31 cellular contexts compared by ENCODE assay signal in the genomic region with DNA sequence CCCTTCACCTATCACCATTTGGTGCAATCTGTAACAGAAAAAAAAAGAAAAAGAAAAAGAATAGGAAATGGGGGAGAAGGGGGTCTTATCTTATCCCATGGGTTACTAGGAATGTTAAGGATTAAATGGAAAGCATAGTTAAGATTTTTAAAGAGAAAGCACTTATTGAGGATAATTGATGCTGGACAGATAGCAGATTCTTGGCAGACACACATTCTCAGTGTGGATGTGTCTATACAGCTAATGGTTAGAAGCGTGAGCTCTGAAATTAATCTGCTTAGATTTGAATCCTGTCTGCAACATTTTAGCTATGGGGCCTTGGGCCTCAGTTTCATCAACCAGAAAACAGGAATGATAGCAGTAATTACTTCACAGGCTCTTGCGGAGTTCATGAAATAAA.
DNase-seq lines count a peak whose midpoint lies in the region; ATAC-seq and TF ChIP-seq lines count a peak whose summit lies in the region.
"Had no signal": no experiment of that assay in that cellular context is flagged by ENCODE, and none has a peak within 500 bp of the region (broad histone marks: within the 10 kb centered on the region; RNA-seq: fewer than 3 reads in every experiment).

No MANE protein-coding gene starts in this region.

- no peak overlapping the region for H2BK120ac ChIP-seq in mesendoderm (ENCODE audit: low read depth, low read length)

- peaks cover 86% of the 10 kb centered on the region for H3K79me2 ChIP-seq in mesendoderm (ENCODE audit: control insufficient read depth, insufficient read depth, low read length)

- H3K27me3 ChIP-seq in mesendoderm (ENCODE audit: insufficient read depth, low read length, poor library complexity): no peaks in the 10 kb centered on the region
- H3K27me3 ChIP-seq: esophagus squamous epithelium, gastrocnemius medialis, neural progenitor cell, right atrium auricular region, SJCRH30, spleen, upper lobe of left lung had no signal

- H3K23ac ChIP-seq in mesendoderm (ENCODE audit: low read length): no peak overlapping the region

- no peak overlapping the region for H3K56ac ChIP-seq in mesendoderm (ENCODE audit: low read length)

- no peak overlapping the region for H3K4ac ChIP-seq in mesendoderm (ENCODE audit: low read depth, low read length)

- DNase-seq in natural killer cell (no peak), mesendoderm (peak; percentile 65), GM10266 (ENCODE audit: extremely low spot score) (no peak), progenitor cell of endocrine pancreas (ENCODE audit: low spot score, unreplicated experiment) (no peak)
- no peak for DNase-seq in natural killer cell treated with Interleukin-12 subunit alpha and Interleukin-12 subunit beta and Interleukin-15 and Interleukin-18, amount 100 ng/mL, for 72 hours (ENCODE audit: low spot score)
- DNase-seq: activated CD4-positive, alpha-beta T cell treated with anti-CD3 and anti-CD28 coated beads for 1 hour; activated CD8-positive, alpha-beta T cell treated with anti-CD3 and anti-CD28 coated beads for 36 hours; activated effector memory CD4-positive, alpha-beta T cell treated with anti-CD3 and anti-CD28 coated beads, Interleukin-2, amount 50 U/mL, for 16 hours; amygdala; cortex of kidney; esophagus squamous epithelium; gastrocnemius medialis; HFFc6; Kasumi-1; left ventricle myocardium superior; MV-4-11; NCI-H1436 treated with DMSO at 0.1 percent for 48 hours; NCI-H2107; NCI-H748 treated with DMSO at 0.1 percent for 48 hours; spleen; stimulated activated CD4-positive, alpha-beta T cell treated with anti-CD3 and anti-CD28 coated beads, Interleukin-2, amount 100 ng/mL, for 48 hours; substantia nigra; T-cell; upper lobe of left lung had no signal

- ATAC-seq in natural killer cell (no peak), GM18511 (IDR thresholded peaks at IDR 0.05; ENCODE audit: unreplicated experiment) (no peak)
- ATAC-seq in natural killer cell treated with Interleukin-12 subunit alpha and Interleukin-12 subunit beta and Interleukin-15 and Interleukin-18, amount 100 ng/mL, for 72 hours: no peak
- ATAC-seq: activated CD8-positive, alpha-beta T cell treated with anti-CD3 and anti-CD28 coated beads for 36 hours; gastrocnemius medialis; HepG2; T-cell had no signal

- intact Hi-C loops in natural killer cell (cut with micrococcal nuclease): no loop called here

- H3K27ac ChIP-seq in angular gyrus (ENCODE audit: low read depth, low read length) (peak overlapping the region; percentile 35), mesendoderm (ENCODE audit: low read depth, low read length) (no peak overlapping the region)
- H3K27ac ChIP-seq: esophagus squamous epithelium, neural progenitor cell, parathyroid adenoma, right atrium auricular region, SJCRH30, upper lobe of left lung had no signal

- H3K4me3 ChIP-seq in mesendoderm (ENCODE audit: low read length): no peak overlapping the region
- H3K4me3 ChIP-seq: esophagus squamous epithelium, gastrocnemius medialis, neural progenitor cell, right atrium auricular region, SJCRH30, spleen, upper lobe of left lung had no signal

- TF ChIP-seq CTCF in natural killer cell (IDR thresholded peaks at IDR 0.05) (no peak), GM10266 (IDR thresholded peaks at IDR 0.05; ENCODE audit: control insufficient read depth, insufficient read depth, low read depth, missing control alignments) (no peak), progenitor cell of endocrine pancreas (IDR thresholded peaks at IDR 0.05; ENCODE audit: unreplicated experiment) (no peak)

- peaks cover 36% of the 10 kb centered on the region for H3K4me1 ChIP-seq in mesendoderm (ENCODE audit: control insufficient read depth, low read depth, low read length)

- no peak overlapping the region for H3K18ac ChIP-seq in mesendoderm (ENCODE audit: low read length)

- no peak overlapping the region for H3K9ac ChIP-seq in mesendoderm (ENCODE audit: low read length)
- H3K9ac ChIP-seq: neural progenitor cell, parathyroid adenoma had no signal

- H3K9me3 Mint-ChIP-seq in natural killer cell: no peaks in the 10 kb centered on the region
- H3K9me3 Mint-ChIP-seq in natural killer cell treated with Interleukin-12 subunit alpha and Interleukin-12 subunit beta and Interleukin-15 and Interleukin-18, amount 100 ng/mL, for 72 hours: no peaks in the 10 kb centered on the region
- H3K9me3 Mint-ChIP-seq in progenitor cell of endocrine pancreas (ENCODE audit: low read depth): no peaks in the 10 kb centered on the region
- H3K9me3 Mint-ChIP-seq: activated CD8-positive, alpha-beta T cell treated with anti-CD3 and anti-CD28 coated beads for 36 hours; HFFc6; neural progenitor cell; T-cell had no signal

- no peak overlapping the region for H2BK5ac ChIP-seq in mesendoderm (ENCODE audit: low read length)

- H4K5ac ChIP-seq in mesendoderm (ENCODE audit: low read length): no peak overlapping the region

- H3K36me3 Mint-ChIP-seq in natural killer cell (no peaks in the 10 kb centered on the region), progenitor cell of endocrine pancreas (ENCODE audit: insufficient read depth) (peaks cover 2% of the 10 kb centered on the region)
- no peaks in the 10 kb centered on the region for H3K36me3 Mint-ChIP-seq in natural killer cell treated with Interleukin-12 subunit alpha and Interleukin-12 subunit beta and Interleukin-15 and Interleukin-18, amount 100 ng/mL, for 72 hours

- H2AK5ac ChIP-seq in mesendoderm (ENCODE audit: low read length): no peak overlapping the region

- no CpG with 5 or more reads among the region's 2 CpGs for WGBS in mesendoderm (ENCODE audit: extremely low coverage, insufficient coverage, low lambda C conversion rate)

- H3K27me3 Mint-ChIP-seq in natural killer cell (ENCODE audit: low read depth in 2 of 2): no peaks in the 10 kb centered on the region
- H3K27me3 Mint-ChIP-seq in natural killer cell treated with Interleukin-12 subunit alpha and Interleukin-12 subunit beta and Interleukin-15 and Interleukin-18, amount 100 ng/mL, for 72 hours: no peaks in the 10 kb centered on the region
- H3K27me3 Mint-ChIP-seq in progenitor cell of endocrine pancreas: no peaks in the 10 kb centered on the region
- H3K27me3 Mint-ChIP-seq: activated CD8-positive, alpha-beta T cell treated with anti-CD3 and anti-CD28 coated beads for 36 hours; T-cell had no signal

- H3K4me2 ChIP-seq in mesendoderm (ENCODE audit: low read length): no peak overlapping the region
- H3K4me2 ChIP-seq: neural progenitor cell had no signal

- H4K8ac ChIP-seq in mesendoderm (ENCODE audit: low read depth, low read length): no peak overlapping the region

- H3K4me3 Mint-ChIP-seq in natural killer cell (no peak overlapping the region), progenitor cell of endocrine pancreas (ENCODE audit: low read depth) (no peak overlapping the region)
- no peak overlapping the region for H3K4me3 Mint-ChIP-seq in natural killer cell treated with Interleukin-12 subunit alpha and Interleukin-12 subunit beta and Interleukin-15 and Interleukin-18, amount 100 ng/mL, for 72 hours
- H3K4me3 Mint-ChIP-seq: activated CD8-positive, alpha-beta T cell treated with anti-CD3 and anti-CD28 coated beads for 36 hours; HFFc6; neural progenitor cell; T-cell had no signal

- peaks cover 83 to 89% of the 10 kb centered on the region in 2 donors for H3K4me1 Mint-ChIP-seq in natural killer cell
- peaks cover 47 to 62% of the 10 kb centered on the region in 2 donors for H3K4me1 Mint-ChIP-seq in natural killer cell treated with Interleukin-12 subunit alpha and Interleukin-12 subunit beta and Interleukin-15 and Interleukin-18, amount 100 ng/mL, for 72 hours (ENCODE audit: low read depth in 2 of 2)
- H3K4me1 Mint-ChIP-seq in progenitor cell of endocrine pancreas (ENCODE audit: low read depth): peaks cover 65% of the 10 kb centered on the region

- peaks cover 57% of the 10 kb centered on the region for H3K79me1 ChIP-seq in mesendoderm (ENCODE audit: low read length)

- no peaks in the 10 kb centered on the region for H3K36me3 ChIP-seq in mesendoderm (ENCODE audit: control insufficient read depth, insufficient read depth, low read length)
- H3K36me3 ChIP-seq: esophagus squamous epithelium, gastrocnemius medialis, neural progenitor cell, right atrium auricular region, SJCRH30, spleen, upper lobe of left lung had no signal

- H3K27ac Mint-ChIP-seq in natural killer cell (peak overlapping the region; percentile 81), progenitor cell of endocrine pancreas (no peak overlapping the region)
- H3K27ac Mint-ChIP-seq in natural killer cell treated with Interleukin-12 subunit alpha and Interleukin-12 subunit beta and Interleukin-15 and Interleukin-18, amount 100 ng/mL, for 72 hours: peak overlapping the region in 1 of 2 donors; percentile 80
- H3K27ac Mint-ChIP-seq: activated CD8-positive, alpha-beta T cell treated with anti-CD3 and anti-CD28 coated beads for 36 hours; neural progenitor cell had no signal

- no peak overlapping the region for H2BK15ac ChIP-seq in mesendoderm (replicated peaks; ENCODE audit: low read depth)
